ENCODE assay signal across 8 cellular contexts in the genomic region with DNA sequence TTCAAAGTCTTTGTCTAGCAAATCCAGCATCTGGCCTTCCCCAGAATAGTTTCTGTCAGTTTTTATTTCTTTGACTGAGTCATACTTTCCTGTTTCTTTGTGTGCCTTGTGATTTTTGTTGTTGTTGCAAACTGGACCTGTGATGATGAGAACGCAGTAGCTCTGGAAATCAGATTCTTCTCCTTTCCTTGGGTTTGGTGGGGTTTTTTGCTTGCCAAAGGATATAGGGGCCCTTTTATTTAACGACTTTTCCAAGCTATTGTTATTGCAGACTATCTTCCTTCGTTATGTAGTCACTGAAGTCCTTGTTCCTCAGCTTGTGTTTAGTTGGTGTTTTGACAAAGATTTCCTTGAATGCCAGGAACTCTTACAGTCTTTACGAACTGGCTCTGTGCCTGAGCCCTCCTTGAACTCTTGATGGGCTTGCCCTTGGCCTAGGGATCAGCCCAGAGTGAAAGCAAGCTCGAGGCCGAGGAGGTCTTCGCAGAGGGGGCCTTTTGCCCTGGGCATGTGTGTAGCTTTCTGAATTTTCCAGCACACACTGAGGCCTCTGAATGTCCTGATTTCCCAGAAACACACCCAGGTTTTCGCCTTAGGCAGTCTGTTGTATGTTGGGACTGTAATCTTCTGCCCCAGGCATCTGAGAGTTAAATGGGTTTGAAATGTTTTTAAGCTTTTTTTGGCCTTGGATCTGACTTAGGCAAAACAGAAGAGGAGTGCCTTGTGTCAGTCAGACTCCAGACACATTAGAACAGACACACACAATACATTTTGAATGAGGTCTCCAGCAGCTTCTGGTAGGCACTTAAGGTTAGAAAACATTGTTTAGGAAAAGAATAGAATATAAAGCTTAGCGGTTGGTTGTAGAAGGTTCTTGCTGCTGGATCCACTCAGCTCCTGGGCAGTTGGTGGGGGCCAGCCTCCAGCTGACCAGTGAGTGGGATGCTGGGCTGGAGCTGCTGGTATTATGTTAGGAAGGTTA. TPM values are rescaled to one million over a fixed set of nuclear protein-coding genes. Genes with fewer than 3 reads are reported as not detected.
DNase-seq lines count a peak whose midpoint lies in the region; TF ChIP-seq lines count a peak whose summit lies in the region.

No MANE protein-coding gene starts in this region.

- H3K9ac ChIP-seq in SK-N-SH (peak overlapping the region; percentile 59), trophoblast cell (ENCODE audit: low read length) (no peak overlapping the region)

- no peak overlapping the region for H4K91ac ChIP-seq in trophoblast cell (ENCODE audit: low read depth, low read length)

- POLR2A ChIA-PET in SK-N-SH (lab: Yijun Ruan, JAX): interaction anchor here (0.6 to 0.9 kb wide), 2 partner anchors 17 to 64 kb away, joined by 3 to 4 read pairs; partner anchors contain the start of gene FOXK2

- no peak overlapping the region for H2AFZ ChIP-seq in SK-N-SH (ENCODE audit: low read depth)
- no peak overlapping the region for H2AFZ ChIP-seq in trophoblast cell (ENCODE audit: insufficient read depth, low read length, poor library complexity)

- peaks cover 2% of the 10 kb centered on the region for H3K79me1 ChIP-seq in trophoblast cell (ENCODE audit: low read length)

- peak overlapping the region; percentile 21 for H2BK12ac ChIP-seq in trophoblast cell (ENCODE audit: low read length)

- peak overlapping the region; percentile 0 for H4K8ac ChIP-seq in trophoblast cell (ENCODE audit: low read depth, low read length)

- peak overlapping the region; percentile 83 for H2BK5ac ChIP-seq in trophoblast cell (ENCODE audit: low read depth, low read length, poor library complexity)

- TF ChIP-seq CTCF in SK-N-SH (IDR thresholded peaks at IDR 0.05) (no peak), fibroblast of mammary gland (conservative IDR thresholded peaks at IDR 0.05; ENCODE audit: control insufficient read depth, insufficient read depth, low read depth, low read length) (no peak)

- peak overlapping the region in 1 of 2 experiments; percentile 49; a peak in 2 of 4 replicates for H3K4me3 ChIP-seq in SK-N-SH (ENCODE audit: low read depth in 2 of 2, low read length in 1 of 2)
- peak overlapping the region; percentile 6 for H3K4me3 ChIP-seq in fibroblast of mammary gland (ENCODE audit: control insufficient read depth, low read depth, low read length)
- H3K4me3 ChIP-seq in trophoblast cell (ENCODE audit: low read depth, low read length): no peak overlapping the region

- H3K36me3 ChIP-seq in SK-N-SH (replicated peaks in 1 of 2; ENCODE audit: control insufficient read depth in 1 of 2, insufficient read depth in 2 of 2, low read length in 1 of 2): no peaks in the 10 kb centered on the region
- H3K36me3 ChIP-seq in trophoblast cell (ENCODE audit: control insufficient read depth in 1 of 2, insufficient read depth in 2 of 2, low read length in 2 of 2): peaks cover 0 to 3% of the 10 kb centered on the region in 2 experiments

- H3K18ac ChIP-seq in trophoblast cell (ENCODE audit: low read length): peak overlapping the region; percentile 2

- no peak overlapping the region for H4K12ac ChIP-seq in trophoblast cell (ENCODE audit: low read depth, low read length)

- peaks cover 45% of the 10 kb centered on the region for H3F3A ChIP-seq in SK-N-SH (replicated peaks; ENCODE audit: insufficient read depth)

- H3K27ac ChIP-seq in SK-N-SH (ENCODE audit: low read depth in 2 of 2, low read length in 1 of 2): peak overlapping the region; percentile 87 to 97
- peak overlapping the region; percentile 82 for H3K27ac ChIP-seq in trophoblast cell (ENCODE audit: low read depth, low read length)

- TF ChIP-seq RAD21 in SK-N-SH (IDR thresholded peaks at IDR 0.05; ENCODE audit: low read length): no peak

- H3K14ac ChIP-seq in trophoblast cell (ENCODE audit: low read length): peak overlapping the region; percentile 27

- H4K20me1 ChIP-seq in SK-N-SH (ENCODE audit: insufficient read depth): peaks cover 75% of the 10 kb centered on the region

- H3K23ac ChIP-seq in trophoblast cell (ENCODE audit: low read length): no peak overlapping the region

- H3K4ac ChIP-seq in trophoblast cell (ENCODE audit: low read depth, low read length): peak overlapping the region; percentile 81

- DNase-seq in D341Med (ENCODE audit: low spot score): peak; percentile 55
- DNase-seq in SK-N-SH: peak; percentile 54
- DNase-seq in fibroblast of mammary gland (ENCODE audit: low read depth): peak; percentile 87
- peak in 1 of 2 donors; percentile 66 for DNase-seq in trophoblast cell
- DNase-seq in NCI-H524 (lab: John Stamatoyannopoulos, UW): no peak
- no peak for DNase-seq in NCI-H2171 (lab: John Stamatoyannopoulos, UW)
- no peak for DNase-seq in medulla oblongata (ENCODE audit: extremely low spot score)
- DNase-seq in hippocampal formation (lab: John Stamatoyannopoulos, UW): no peak

- 32% methylated on average over 9 of the region's 9 CpGs for WGBS in SK-N-SH (ENCODE audit: low lambda C conversion rate)
- WGBS in trophoblast cell (ENCODE audit: extremely low coverage, insufficient coverage, insufficient read length): no CpG with 5 or more reads among the region's 9 CpGs

- H3K27me3 ChIP-seq in SK-N-SH (ENCODE audit: insufficient read depth) (no peaks in the 10 kb centered on the region), trophoblast cell (ENCODE audit: insufficient read depth, low read length) (no peaks in the 10 kb centered on the region)

- peak in 1 of 2 experiments; percentile 53; a peak in 2 of 4 replicates for TF ChIP-seq EP300 in SK-N-SH (IDR thresholded peaks at IDR 0.05; ENCODE audit: borderline replicate concordance in 1 of 2, low read depth in 1 of 2, low read length in 1 of 2)

- H3K9me3 ChIP-seq in SK-N-SH (no peaks in the 10 kb centered on the region), trophoblast cell (ENCODE audit: insufficient read depth, low read depth, low read length) (no peaks in the 10 kb centered on the region)

- no peak overlapping the region for H2BK120ac ChIP-seq in trophoblast cell (ENCODE audit: insufficient read depth, low read length, poor library complexity)

- peaks cover 29 to 38% of the 10 kb centered on the region in 2 experiments for H3K4me1 ChIP-seq in SK-N-SH (ENCODE audit: control insufficient read depth in 1 of 2, insufficient read depth in 2 of 2, low read depth in 1 of 2, low read length in 1 of 2)
- peaks cover 23 to 28% of the 10 kb centered on the region in 2 experiments for H3K4me1 ChIP-seq in trophoblast cell (ENCODE audit: control insufficient read depth in 1 of 2, insufficient read depth in 2 of 2, low read length in 2 of 2)

- no peaks in the 10 kb centered on the region for H3K9me2 ChIP-seq in SK-N-SH

- H2AK5ac ChIP-seq in trophoblast cell (ENCODE audit: low read length): no peak overlapping the region

- peaks cover 96% of the 10 kb centered on the region for H3K79me2 ChIP-seq in SK-N-SH (ENCODE audit: insufficient read depth)
- peaks cover 49% of the 10 kb centered on the region for H3K79me2 ChIP-seq in trophoblast cell (ENCODE audit: control insufficient read depth, insufficient read depth, low read length, poor library complexity)

- CTCF ChIA-PET in SK-N-SH (lab: Yijun Ruan, JAX): interaction anchor here (0.6 to 5.8 kb wide), 13 partner anchors 7 to 1372 kb away, joined by 3 to 30 read pairs (median 4); partner anchors contain the start of gene FOXK2

- H3K4me2 ChIP-seq in SK-N-SH: peak overlapping the region; percentile 85
- peak overlapping the region; percentile 33 for H3K4me2 ChIP-seq in trophoblast cell (ENCODE audit: low read length)

TF ChIP-seq in SK-N-SH, 30 proteins besides CTCF, POLR2A, EP300 and RAD21 (continues in another document):
- TF ChIP-seq TCF12 (IDR thresholded peaks at IDR 0.05): peak; percentile 75
- no peak; the same call in 1 of the 2 replicates for TF ChIP-seq NFIC (IDR thresholded peaks at IDR 0.05; ENCODE audit: borderline replicate concordance)
- no peak for TF ChIP-seq FOXJ3 (CRISPR knock-in tag; IDR thresholded peaks at IDR 0.05)
- TF ChIP-seq PBX3 (IDR thresholded peaks at IDR 0.05): peak; percentile 84
- TF ChIP-seq, protein P1, sequence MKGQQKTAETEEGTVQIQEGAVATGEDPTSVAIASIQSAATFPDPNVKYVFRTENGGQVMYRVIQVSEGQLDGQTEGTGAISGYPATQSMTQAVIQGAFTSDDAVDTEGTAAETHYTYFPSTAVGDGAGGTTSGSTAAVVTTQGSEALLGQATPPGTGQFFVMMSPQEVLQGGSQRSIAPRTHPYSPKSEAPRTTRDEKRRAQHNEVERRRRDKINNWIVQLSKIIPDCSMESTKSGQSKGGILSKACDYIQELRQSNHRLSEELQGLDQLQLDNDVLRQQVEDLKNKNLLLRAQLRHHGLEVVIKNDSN (IDR thresholded peaks at IDR 0.05; ENCODE audit: borderline replicate concordance, low read depth): no peak
- TF ChIP-seq RCOR1 (IDR thresholded peaks at IDR 0.05; ENCODE audit: low read length): no peak
- peak; percentile 44; the same call in 1 of the 2 replicates for TF ChIP-seq POLR2AphosphoS5 (IDR thresholded peaks at IDR 0.05; ENCODE audit: low read depth, low read length)
- no peak for TF ChIP-seq ZBTB33 (IDR thresholded peaks at IDR 0.05; ENCODE audit: borderline replicate concordance, low read depth)

RNA-seq across cellular contexts. Expression of gene FOXK2, which starts 17.0 kb away (rescaled TPM):
- polyA plus RNA-seq in SK-N-SH (2012; rRNA removed): 33.6 and 36.4 TPM in 2 replicates
- 21.3 and 29.9 TPM in 2 replicates for polyA plus RNA-seq in SK-N-SH (2012; cell fraction: cytosol; rRNA removed)
- 43.8 and 54.0 TPM in 2 replicates for polyA plus RNA-seq in SK-N-SH (2012; cell fraction: nucleus; rRNA removed)
- polyA plus RNA-seq in trophoblast cell (2013): 68.4 and 69.0 TPM in 2 replicates

Comparison
In these comparisons a context has a peak if more than half of its experiments do, and no peak if none do; other contexts are left out.
1. DNase-seq: peak in D341Med (single experiment), SK-N-SH (single experiment) and fibroblast of mammary gland (single experiment); none in NCI-H524 (0 of 2), NCI-H2171 (single experiment), medulla oblongata (single experiment) and hippocampal formation (0 of 2).